ENCODE assay signal across 23 cellular contexts in the genomic region with DNA sequence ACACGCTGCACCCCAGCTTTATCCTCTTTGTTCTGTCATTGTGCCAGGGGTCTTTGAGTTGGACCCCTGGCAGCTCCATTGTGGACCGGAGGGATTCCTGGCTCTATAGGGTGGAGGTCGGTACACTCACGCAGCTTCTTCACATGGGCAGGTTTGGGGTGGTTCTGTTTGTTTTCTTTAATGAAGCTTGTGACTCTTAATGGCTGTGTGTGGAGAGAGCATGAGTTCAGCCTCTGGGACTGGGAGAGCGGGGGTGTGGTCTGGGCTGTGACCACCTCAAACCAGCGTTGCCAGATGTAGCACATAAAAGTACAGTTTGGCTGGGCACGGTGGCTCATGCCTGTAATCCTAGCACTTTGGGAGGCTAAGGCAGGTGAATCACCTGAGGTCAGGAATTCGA. TPM values are rescaled to one million over a fixed set of nuclear protein-coding genes. Genes with fewer than 3 reads are reported as not detected.
A peak's percentile ranks its signal among the peaks of the same experiment; 100 is the strongest.
DNase-seq lines count a peak whose midpoint lies in the region; ATAC-seq and TF ChIP-seq lines count a peak whose summit lies in the region.
"Had no signal": no experiment of that assay in that cellular context is flagged by ENCODE, and none has a peak within 500 bp of the region (broad histone marks: within the 10 kb centered on the region; RNA-seq: fewer than 3 reads in every experiment).

No MANE protein-coding gene starts in this region.

- peaks cover 42% of the 10 kb centered on the region for H3K36me3 Mint-ChIP-seq in endothelial cell (ENCODE audit: low read depth, unreplicated experiment)

- H3K4me1 ChIP-seq in adipocyte (ENCODE audit: control insufficient read depth, insufficient read depth, low read length) (peaks cover 73% of the 10 kb centered on the region), osteoblast (ENCODE audit: insufficient read depth, low read length) (peaks cover 34% of the 10 kb centered on the region), upper lobe of right lung (peaks cover 44% of the 10 kb centered on the region)

- H3K4me2 ChIP-seq in osteoblast (ENCODE audit: insufficient read depth, low read length) = no peak overlapping the region

- intact Hi-C loops in upper lobe of right lung (cut with DNase I) = loop anchor here (5.0 to 10.0 kb wide), 2 partner anchors 88 to 210 kb away; no protein-coding TSS in a partner anchor

- TF ChIP-seq CTCF in endothelial cell (IDR thresholded peaks at IDR 0.05; ENCODE audit: unreplicated experiment) = no peak
- TF ChIP-seq CTCF in osteoblast (IDR thresholded peaks at IDR 0.05; ENCODE audit: extremely low read depth, low read depth, low read length) = no peak
- TF ChIP-seq CTCF in upper lobe of right lung (IDR thresholded peaks at IDR 0.05) = no peak
- no peak for TF ChIP-seq CTCF in GM13976 (IDR thresholded peaks at IDR 0.05; ENCODE audit: borderline replicate concordance, control extremely low read depth, extremely low read depth, insufficient read depth, missing control alignments)

- H3K36me3 ChIP-seq in adipocyte (ENCODE audit: control insufficient read depth, insufficient read depth, low read length, severe bottlenecking) = peaks cover 11% of the 10 kb centered on the region
- H3K36me3 ChIP-seq in osteoblast (ENCODE audit: insufficient read depth, low read length) = peaks cover 22% of the 10 kb centered on the region
- H3K36me3 ChIP-seq in upper lobe of right lung = peaks cover 36% of the 10 kb centered on the region

- H3K27ac Mint-ChIP-seq in endothelial cell (ENCODE audit: unreplicated experiment) = peak overlapping the region; percentile 67
- H3K27ac Mint-ChIP-seq: activated CD4-positive, alpha-beta T cell treated with anti-CD3 and anti-CD28 coated beads, Interleukin-2, amount 10 ng/mL, durations not matched to agents 7 days and 5 days; activated T-helper 1 cell treated with anti-CD3 and anti-CD28 coated beads, Interleukin-12 subunit alpha, Interleukin-12 subunit beta, Interleukin-2, Interleukin-4 antibody, amounts not matched to agents 30 ng/mL and 10 ng/mL and 1 ng/mL, durations not matched to agents 14 hours and 24 hours and 36 hours; mesothelial cell of epicardium; progenitor cell of endocrine pancreas had no signal

- H3K79me2 ChIP-seq in osteoblast (ENCODE audit: insufficient read depth, low read length) = no peaks in the 10 kb centered on the region

- H3K4me1 Mint-ChIP-seq in endothelial cell (ENCODE audit: unreplicated experiment) = peaks cover 42% of the 10 kb centered on the region

- H3K9me3 Mint-ChIP-seq in endothelial cell (ENCODE audit: unreplicated experiment) = no peaks in the 10 kb centered on the region
- H3K9me3 Mint-ChIP-seq: activated CD4-positive, alpha-beta T cell treated with anti-CD3 and anti-CD28 coated beads, Interleukin-2, amount 10 ng/mL, durations not matched to agents 7 days and 5 days; activated T-helper 1 cell treated with anti-CD3 and anti-CD28 coated beads, Interleukin-12 subunit alpha, Interleukin-12 subunit beta, Interleukin-2, Interleukin-4 antibody, amounts not matched to agents 30 ng/mL and 10 ng/mL and 1 ng/mL, durations not matched to agents 14 hours and 24 hours and 36 hours; central memory CD8-positive, alpha-beta T cell; mesothelial cell of epicardium had no signal

- H3K9ac ChIP-seq in adipocyte (ENCODE audit: low read length) = peak overlapping the region; percentile 80

- in situ Hi-C loops in GM13976 (cut with MboI; ENCODE audit: low sequenced_read_pairs, unreplicated experiment) = no loop called here

- DNase-seq in adipocyte (ENCODE audit: low read depth) (no peak), endothelial cell (ENCODE audit: low spot score) (no peak), osteoblast (ENCODE audit: insufficient read length, low spot score, missing footprints) (peak; percentile 42), upper lobe of right lung (peak; percentile 13), GM13976 (ENCODE audit: low spot score) (no peak)
- DNase-seq: activated CD4-positive, alpha-beta T cell treated with anti-CD3 and anti-CD28 coated beads, Interleukin-2, amount 10 ng/mL, durations not matched to agents 7 days and 5 days; activated naive CD4-positive, alpha-beta T cell treated with anti-CD3 and anti-CD28 coated beads, Interleukin-2, amount 50 U/mL, for 16 hours; anterior cingulate cortex; HCEC 1CT; heart left ventricle; MG63; NCI-H1417; NCI-H2081 treated with DMSO at 0.1 percent for 48 hours; NCI-H82; RPMI8226 had no signal

- H3K4me3 Mint-ChIP-seq in endothelial cell (ENCODE audit: unreplicated experiment) = no peak overlapping the region
- H3K4me3 Mint-ChIP-seq: activated CD4-positive, alpha-beta T cell treated with anti-CD3 and anti-CD28 coated beads, Interleukin-2, amount 10 ng/mL, durations not matched to agents 7 days and 5 days; activated T-helper 1 cell treated with anti-CD3 and anti-CD28 coated beads, Interleukin-12 subunit alpha, Interleukin-12 subunit beta, Interleukin-2, Interleukin-4 antibody, amounts not matched to agents 30 ng/mL and 10 ng/mL and 1 ng/mL, durations not matched to agents 14 hours and 24 hours and 36 hours; central memory CD8-positive, alpha-beta T cell; mesothelial cell of epicardium had no signal

- peaks cover 16% of the 10 kb centered on the region for H3K27me3 Mint-ChIP-seq in endothelial cell (ENCODE audit: unreplicated experiment)
- H3K27me3 Mint-ChIP-seq: activated CD4-positive, alpha-beta T cell treated with anti-CD3 and anti-CD28 coated beads, Interleukin-2, amount 10 ng/mL, durations not matched to agents 7 days and 5 days; progenitor cell of endocrine pancreas had no signal

- H3K9me3 ChIP-seq in adipocyte (ENCODE audit: control insufficient read depth, low read length) = no peaks in the 10 kb centered on the region
- no peaks in the 10 kb centered on the region for H3K9me3 ChIP-seq in osteoblast (ENCODE audit: low read depth, low read length)
- no peaks in the 10 kb centered on the region for H3K9me3 ChIP-seq in upper lobe of right lung
- H3K9me3 ChIP-seq: heart left ventricle, MG63 had no signal

- no peak overlapping the region for H2AFZ ChIP-seq in osteoblast (ENCODE audit: low read length)

- H3K27ac ChIP-seq in osteoblast (ENCODE audit: low read depth, low read length) = no peak overlapping the region
- H3K27ac ChIP-seq in upper lobe of right lung = no peak overlapping the region

- H4K20me1 ChIP-seq in osteoblast (ENCODE audit: insufficient read depth, low read length) = no peaks in the 10 kb centered on the region

- ATAC-seq in upper lobe of right lung = no peak
- ATAC-seq in GM21786 (IDR thresholded peaks at IDR 0.05; ENCODE audit: unreplicated experiment) = no peak
- ATAC-seq in GM19397 (IDR thresholded peaks at IDR 0.05; ENCODE audit: unreplicated experiment) = no peak
- ATAC-seq: heart left ventricle, left lobe of liver, SK-N-SH treated with all-trans-retinoic acid at 6 μM for 48 hours had no signal

- H3K4me3 ChIP-seq in adipocyte (ENCODE audit: low read length) (no peak overlapping the region), osteoblast (ENCODE audit: insufficient read depth, low read length) (no peak overlapping the region), upper lobe of right lung (no peak overlapping the region)
- H3K4me3 ChIP-seq: heart left ventricle, MG63 had no signal

- H3K27me3 ChIP-seq in adipocyte (replicated peaks; ENCODE audit: control insufficient read depth, insufficient read depth, low read length) = no peaks in the 10 kb centered on the region
- H3K27me3 ChIP-seq in osteoblast (ENCODE audit: insufficient read depth, low read length) = no peaks in the 10 kb centered on the region
- no peaks in the 10 kb centered on the region for H3K27me3 ChIP-seq in upper lobe of right lung
- H3K27me3 ChIP-seq: heart left ventricle, MG63 had no signal

RNA-seq across cellular contexts. Expression of a gene that starts 21.2 kb away (rescaled TPM):
- total RNA-seq in endothelial cell (ENCODE audit: unreplicated experiment) (24.2 TPM), osteoblast (91.6 and 99.0 TPM in 2 replicates), upper lobe of right lung (46.9 TPM)

RNA-seq across cellular contexts. Expression of a gene that starts 37.9 kb away (rescaled TPM):
- total RNA-seq in endothelial cell (ENCODE audit: unreplicated experiment) (0.64 TPM), osteoblast (1.1 and 1.5 TPM in 2 replicates), upper lobe of right lung (1.4 TPM)

RNA-seq across cellular contexts. Expression of a gene that starts 47.1 kb away (rescaled TPM):
- total RNA-seq in endothelial cell (ENCODE audit: unreplicated experiment) (66.3 TPM), osteoblast (13.0 and 13.4 TPM in 2 replicates), upper lobe of right lung (63.3 TPM)

RNA-seq across cellular contexts. Expression of a gene that starts 52.0 kb away (rescaled TPM):
- total RNA-seq in endothelial cell (ENCODE audit: unreplicated experiment) = 45.9 TPM
- 43.4 and 44.8 TPM in 2 replicates for total RNA-seq in osteoblast
- total RNA-seq in upper lobe of right lung = 61.3 TPM

RNA-seq across cellular contexts. Expression of a gene that starts 56.2 kb away (rescaled TPM):
- total RNA-seq in endothelial cell (ENCODE audit: unreplicated experiment) (103 TPM), osteoblast (52.5 and 53.9 TPM in 2 replicates), upper lobe of right lung (109 TPM)

Comparison
In these comparisons a context has a peak if more than half of its experiments do, and no peak if none do; other contexts are left out.
1. DNase-seq: peak in osteoblast (single experiment) and upper lobe of right lung (single experiment); none in adipocyte (single experiment), endothelial cell (single experiment) and GM13976 (single experiment).